Comparison of ENCODE assay signal across 9 cellular contexts in genomic region chr12:124053855-124054254, GRCh38.
A peak's percentile ranks its signal among the peaks of the same experiment; 100 is the strongest.
DNase-seq lines count a peak whose midpoint lies in the region; ATAC-seq lines count a peak whose summit lies in the region.
"Had no signal": no experiment of that assay in that cellular context is flagged by ENCODE, and none has a peak within 500 bp of the region (broad histone marks: within the 10 kb centered on the region; RNA-seq: fewer than 3 reads in every experiment).

No MANE protein-coding gene starts in this region.

- H3K27ac ChIP-seq in caudate nucleus (ENCODE audit: low read depth, low read length): no peak overlapping the region
- H3K27ac ChIP-seq: KMS-11 had no signal

- ATAC-seq in left colon (peak; percentile 85), GM18502 (IDR thresholded peaks at IDR 0.05; ENCODE audit: poor library complexity, unreplicated experiment) (no peak)

- intact Hi-C loops in left colon (cut with DNase I, micrococcal nuclease): no loop called here

- peak; percentile 82 for DNase-seq in ELF-1 (ENCODE audit: low read depth, low spot score)
- peak; percentile 49 for DNase-seq in NCI-H2107 (lab: John Stamatoyannopoulos, UW)
- peak in 35 of 61 donors; percentile 3 to 61 (median 26) for DNase-seq in caudate nucleus (lab: John Stamatoyannopoulos, UW)
- peak in 1 of 2 donors; percentile 27 for DNase-seq in left colon
- peak; percentile 65 for DNase-seq in ureter (ENCODE audit: low spot score)
- DNase-seq in activated CD4-positive, alpha-beta T cell treated with anti-CD3 and anti-CD28 coated beads, Interleukin-2, amount 50 U/mL, for 1 hour: no peak
- DNase-seq in LoVo (ENCODE audit: low spot score): no peak

Comparison
In these comparisons a context has a peak if more than half of its experiments do, and no peak if none do; other contexts are left out.
1. DNase-seq: peak in ELF-1 (single experiment), NCI-H2107 (single experiment), caudate nucleus (35 of 61) and ureter (single experiment); none in activated CD4-positive, alpha-beta T cell treated with anti-CD3 and anti-CD28 coated beads, Interleukin-2, amount 50 U/mL, for 1 hour (single experiment) and LoVo (single experiment).